20 cellular contexts compared by ENCODE assay signal in the genomic region with DNA sequence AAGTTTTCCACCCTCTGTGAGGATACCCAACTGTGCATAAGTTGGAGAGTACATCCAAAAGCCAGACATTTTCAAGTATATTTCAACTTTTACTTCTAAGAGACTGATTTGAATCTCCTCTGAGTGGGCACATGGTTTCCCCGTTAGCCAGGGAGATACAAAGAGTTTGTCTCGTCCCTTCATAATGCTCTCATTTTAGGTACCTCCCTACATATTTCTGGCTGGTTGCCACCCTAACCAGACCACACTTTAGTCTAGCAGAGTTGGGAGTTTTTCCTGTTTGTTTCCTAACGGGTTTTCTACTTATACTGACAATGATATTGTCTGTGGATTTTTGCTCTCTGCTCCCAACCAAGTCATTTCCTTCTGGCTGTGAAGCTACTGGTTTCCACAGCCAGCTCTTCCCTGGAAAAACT.
DNase-seq lines count a peak whose midpoint lies in the region; ATAC-seq and TF ChIP-seq lines count a peak whose summit lies in the region.
"Had no signal": no experiment of that assay in that cellular context is flagged by ENCODE, and none has a peak within 500 bp of the region (broad histone marks: within the 10 kb centered on the region; RNA-seq: fewer than 3 reads in every experiment).

No MANE protein-coding gene starts in this region.

- ATAC-seq in GM23338 (no peak), Right ventricle myocardium superior (ENCODE audit: poor library complexity) (no peak)
- ATAC-seq: HepG2; lower lobe of right lung; naive thymus-derived CD8-positive, alpha-beta T cell had no signal

- H3K79me2 ChIP-seq in GM23338 (replicated peaks; ENCODE audit: insufficient read depth) (no peaks in the 10 kb centered on the region), mesendoderm (ENCODE audit: control insufficient read depth, insufficient read depth, low read length) (no peaks in the 10 kb centered on the region)

- H3K36me3 ChIP-seq in GM23338 (ENCODE audit: insufficient read depth): no peaks in the 10 kb centered on the region
- no peaks in the 10 kb centered on the region for H3K36me3 ChIP-seq in mesendoderm (ENCODE audit: control insufficient read depth, insufficient read depth, low read length)
- no peaks in the 10 kb centered on the region for H3K36me3 ChIP-seq in vagina
- H3K36me3 ChIP-seq: cardiac muscle cell, esophagus muscularis mucosa, lower lobe of right lung had no signal

- H3K9ac ChIP-seq in mesendoderm (ENCODE audit: low read length): no peak overlapping the region

- H3K9me2 ChIP-seq in GM23338 (ENCODE audit: insufficient read depth): peaks cover 8% of the 10 kb centered on the region

- peak; percentile 37 for DNase-seq in activated CD4-positive, alpha-beta memory T cell treated with anti-CD3 and anti-CD28 coated beads for 36 hours
- DNase-seq in activated CD4-positive, alpha-beta memory T cell treated with anti-CD3 and anti-CD28 coated beads, Interleukin-2, amount 10 ng/mL, durations not matched to agents 7 days and 5 days: no peak
- no peak for DNase-seq in GM23338 (ENCODE audit: low spot score)
- DNase-seq in activated T-helper 2 cell treated with anti-CD3 and anti-CD28 coated beads, Interferon-gamma antibody, Interleukin-2, Interleukin-4, amounts not matched to agents 10 μg/mL and 5 μg/mL and 100 μg/mL, durations not matched to agents 14 hours and 24 hours and 36 hours (ENCODE audit: low spot score): no peak
- DNase-seq in mesendoderm: no peak
- no peak for DNase-seq in Right ventricle myocardium superior
- DNase-seq in vagina (ENCODE audit: extremely low spot score in 2 of 2): no peak
- DNase-seq in mesenteric fat pad (ENCODE audit: low spot score): no peak
- DNase-seq: DMS53; head of caudate nucleus; lower lobe of right lung; MM.1S; naive thymus-derived CD8-positive, alpha-beta T cell; NCI-H2029; NCI-H510A treated with DMSO at 0.1 percent for 48 hours; posterior cingulate gyrus; stimulated activated naive CD4-positive, alpha-beta T cell treated with Interleukin-2 at 50 U/mL for 16 hours had no signal

- H3K9me3 ChIP-seq in vagina: no peaks in the 10 kb centered on the region
- H3K9me3 ChIP-seq: esophagus muscularis mucosa, lower lobe of right lung had no signal

- H4K5ac ChIP-seq in mesendoderm (ENCODE audit: low read length): no peak overlapping the region

- no peak overlapping the region for H3K4me3 Mint-ChIP-seq in activated CD4-positive, alpha-beta memory T cell treated with anti-CD3 and anti-CD28 coated beads for 36 hours
- H3K4me3 Mint-ChIP-seq in activated CD4-positive, alpha-beta memory T cell treated with anti-CD3 and anti-CD28 coated beads, Interleukin-2, amount 10 ng/mL, durations not matched to agents 7 days and 5 days: no peak overlapping the region
- H3K4me3 Mint-ChIP-seq in GM23338: no peak overlapping the region
- H3K4me3 Mint-ChIP-seq in activated T-helper 2 cell treated with anti-CD3 and anti-CD28 coated beads, Interferon-gamma antibody, Interleukin-2, Interleukin-4, amounts not matched to agents 10 μg/mL and 5 μg/mL and 100 μg/mL, durations not matched to agents 14 hours and 24 hours and 36 hours (ENCODE audit: low read depth): no peak overlapping the region
- H3K4me3 Mint-ChIP-seq: naive thymus-derived CD8-positive, alpha-beta T cell had no signal

- no peak overlapping the region for H4K8ac ChIP-seq in mesendoderm (ENCODE audit: low read depth, low read length)

- no peak overlapping the region for H2BK120ac ChIP-seq in mesendoderm (ENCODE audit: low read depth, low read length)

- no peak overlapping the region for H2BK5ac ChIP-seq in mesendoderm (ENCODE audit: low read length)

- WGBS in mesendoderm (ENCODE audit: extremely low coverage, insufficient coverage, low lambda C conversion rate): no CpG with 5 or more reads among the region's 3 CpGs

- H3K18ac ChIP-seq in mesendoderm (ENCODE audit: low read length): peak overlapping the region; percentile 68

- peak overlapping the region; percentile 74 for H2BK15ac ChIP-seq in mesendoderm (replicated peaks; ENCODE audit: low read depth)

- H3K23ac ChIP-seq in mesendoderm (ENCODE audit: low read length): no peak overlapping the region

- CTCF ChIA-PET in activated CD4-positive, alpha-beta memory T cell treated with anti-CD3 and anti-CD28 coated beads for 36 hours (lab: Charles Lee): no interaction called here
- CTCF ChIA-PET in activated CD4-positive, alpha-beta memory T cell treated with anti-CD3 and anti-CD28 coated beads, Interleukin-2, amount 10 ng/mL, durations not matched to agents 7 days and 5 days (lab: Charles Lee): no interaction called here

- H3F3A ChIP-seq in GM23338 (replicated peaks; ENCODE audit: low read depth): no peaks in the 10 kb centered on the region

- H3K36me3 Mint-ChIP-seq in activated CD4-positive, alpha-beta memory T cell treated with anti-CD3 and anti-CD28 coated beads for 36 hours: no peaks in the 10 kb centered on the region
- H3K36me3 Mint-ChIP-seq in activated CD4-positive, alpha-beta memory T cell treated with anti-CD3 and anti-CD28 coated beads, Interleukin-2, amount 10 ng/mL, durations not matched to agents 7 days and 5 days (ENCODE audit: low read depth): no peaks in the 10 kb centered on the region
- H3K36me3 Mint-ChIP-seq in GM23338 (ENCODE audit: low read depth): no peaks in the 10 kb centered on the region
- peaks cover 3% of the 10 kb centered on the region for H3K36me3 Mint-ChIP-seq in activated T-helper 2 cell treated with anti-CD3 and anti-CD28 coated beads, Interferon-gamma antibody, Interleukin-2, Interleukin-4, amounts not matched to agents 10 μg/mL and 5 μg/mL and 100 μg/mL, durations not matched to agents 14 hours and 24 hours and 36 hours (ENCODE audit: low read depth)
- H3K36me3 Mint-ChIP-seq: naive thymus-derived CD8-positive, alpha-beta T cell had no signal

- H3K4me2 ChIP-seq in GM23338: no peak overlapping the region
- H3K4me2 ChIP-seq in mesendoderm (ENCODE audit: low read length): no peak overlapping the region

- no peak for TF ChIP-seq CTCF in GM23338 (conservative IDR thresholded peaks at IDR 0.05; ENCODE audit: low read depth in 2 of 2)
- no peak for TF ChIP-seq CTCF in vagina (IDR thresholded peaks at IDR 0.05)

- H3K9me3 Mint-ChIP-seq in activated CD4-positive, alpha-beta memory T cell treated with anti-CD3 and anti-CD28 coated beads for 36 hours: no peaks in the 10 kb centered on the region
- H3K9me3 Mint-ChIP-seq in activated CD4-positive, alpha-beta memory T cell treated with anti-CD3 and anti-CD28 coated beads, Interleukin-2, amount 10 ng/mL, durations not matched to agents 7 days and 5 days: no peaks in the 10 kb centered on the region
- no peaks in the 10 kb centered on the region for H3K9me3 Mint-ChIP-seq in GM23338
- H3K9me3 Mint-ChIP-seq in activated T-helper 2 cell treated with anti-CD3 and anti-CD28 coated beads, Interferon-gamma antibody, Interleukin-2, Interleukin-4, amounts not matched to agents 10 μg/mL and 5 μg/mL and 100 μg/mL, durations not matched to agents 14 hours and 24 hours and 36 hours: peaks cover 4% of the 10 kb centered on the region
- H3K9me3 Mint-ChIP-seq: naive thymus-derived CD8-positive, alpha-beta T cell had no signal

- H2AK5ac ChIP-seq in mesendoderm (ENCODE audit: low read length): no peak overlapping the region

- H3K4ac ChIP-seq in mesendoderm (ENCODE audit: low read depth, low read length): no peak overlapping the region

- peaks cover 15% of the 10 kb centered on the region for H3K27me3 Mint-ChIP-seq in activated CD4-positive, alpha-beta memory T cell treated with anti-CD3 and anti-CD28 coated beads for 36 hours
- peaks cover 6% of the 10 kb centered on the region for H3K27me3 Mint-ChIP-seq in activated CD4-positive, alpha-beta memory T cell treated with anti-CD3 and anti-CD28 coated beads, Interleukin-2, amount 10 ng/mL, durations not matched to agents 7 days and 5 days
- H3K27me3 Mint-ChIP-seq in GM23338 (ENCODE audit: insufficient read depth, low read depth, poor library complexity): no peaks in the 10 kb centered on the region
- H3K27me3 Mint-ChIP-seq in activated T-helper 2 cell treated with anti-CD3 and anti-CD28 coated beads, Interferon-gamma antibody, Interleukin-2, Interleukin-4, amounts not matched to agents 10 μg/mL and 5 μg/mL and 100 μg/mL, durations not matched to agents 14 hours and 24 hours and 36 hours (ENCODE audit: low read depth): peaks cover 1% of the 10 kb centered on the region

- no peak overlapping the region for H3K56ac ChIP-seq in mesendoderm (ENCODE audit: low read length)

- H3K4me3 ChIP-seq in GM23338: no peak overlapping the region
- H3K4me3 ChIP-seq in mesendoderm (ENCODE audit: low read length): no peak overlapping the region
- H3K4me3 ChIP-seq in vagina: no peak overlapping the region
- H3K4me3 ChIP-seq: cardiac muscle cell, esophagus muscularis mucosa, lower lobe of right lung had no signal

- H3K4me1 ChIP-seq in GM23338 (ENCODE audit: insufficient read depth) (no peaks in the 10 kb centered on the region), mesendoderm (ENCODE audit: control insufficient read depth, low read depth, low read length) (no peaks in the 10 kb centered on the region), vagina (peaks cover 15% of the 10 kb centered on the region)

- intact Hi-C loops in activated CD4-positive, alpha-beta memory T cell treated with anti-CD3 and anti-CD28 coated beads for 36 hours (cut with micrococcal nuclease): loop anchor here (1.0 to 5.0 kb wide), 7 partner anchors 55 to 257 kb away; no protein-coding TSS in a partner anchor
- intact Hi-C loops in activated T-helper 2 cell treated with anti-CD3 and anti-CD28 coated beads, Interferon-gamma antibody, Interleukin-2, Interleukin-4, amounts not matched to agents 10 μg/mL and 5 μg/mL and 100 μg/mL, durations not matched to agents 14 hours and 24 hours and 36 hours (cut with micrococcal nuclease): loop anchor here (1.0 to 5.0 kb wide), 11 partner anchors 22 to 390 kb away; a partner anchor contains a TSS
- intact Hi-C loops in Right ventricle myocardium superior (cut with DNase I): no loop called here
- intact Hi-C loops in vagina (cut with DNase I): no loop called here

- H3K27ac ChIP-seq in GM23338 (ENCODE audit: low read depth) (no peak overlapping the region), mesendoderm (ENCODE audit: low read depth, low read length) (no peak overlapping the region), vagina (no peak overlapping the region)
- H3K27ac ChIP-seq: cardiac muscle cell, esophagus muscularis mucosa, lower lobe of right lung had no signal

- no peaks in the 10 kb centered on the region for H3K79me1 ChIP-seq in mesendoderm (ENCODE audit: low read length)

- H3K4me1 Mint-ChIP-seq in activated CD4-positive, alpha-beta memory T cell treated with anti-CD3 and anti-CD28 coated beads for 36 hours (ENCODE audit: low read depth): peaks cover 49% of the 10 kb centered on the region
- peaks cover 23% of the 10 kb centered on the region for H3K4me1 Mint-ChIP-seq in activated CD4-positive, alpha-beta memory T cell treated with anti-CD3 and anti-CD28 coated beads, Interleukin-2, amount 10 ng/mL, durations not matched to agents 7 days and 5 days
- peaks cover 3% of the 10 kb centered on the region; the same call in 1 of the 3 replicates for H3K4me1 Mint-ChIP-seq in GM23338
- peaks cover 44% of the 10 kb centered on the region for H3K4me1 Mint-ChIP-seq in activated T-helper 2 cell treated with anti-CD3 and anti-CD28 coated beads, Interferon-gamma antibody, Interleukin-2, Interleukin-4, amounts not matched to agents 10 μg/mL and 5 μg/mL and 100 μg/mL, durations not matched to agents 14 hours and 24 hours and 36 hours (ENCODE audit: low read depth)
- H3K4me1 Mint-ChIP-seq: naive thymus-derived CD8-positive, alpha-beta T cell had no signal

- H3K27ac Mint-ChIP-seq in activated CD4-positive, alpha-beta memory T cell treated with anti-CD3 and anti-CD28 coated beads for 36 hours: peak overlapping the region; percentile 44
- H3K27ac Mint-ChIP-seq in activated CD4-positive, alpha-beta memory T cell treated with anti-CD3 and anti-CD28 coated beads, Interleukin-2, amount 10 ng/mL, durations not matched to agents 7 days and 5 days: no peak overlapping the region
- no peak overlapping the region for H3K27ac Mint-ChIP-seq in GM23338
- H3K27ac Mint-ChIP-seq in activated T-helper 2 cell treated with anti-CD3 and anti-CD28 coated beads, Interferon-gamma antibody, Interleukin-2, Interleukin-4, amounts not matched to agents 10 μg/mL and 5 μg/mL and 100 μg/mL, durations not matched to agents 14 hours and 24 hours and 36 hours: peak overlapping the region; percentile 80
- H3K27ac Mint-ChIP-seq: naive thymus-derived CD8-positive, alpha-beta T cell had no signal

- POLR2A ChIA-PET in activated CD4-positive, alpha-beta memory T cell treated with anti-CD3 and anti-CD28 coated beads for 36 hours (lab: Charles Lee): interaction anchor here (1.0 to 1.3 kb wide), 2 partner anchors 61 to 135 kb away, joined by 3 to 6 read pairs; no protein-coding TSS in a partner anchor
- POLR2A ChIA-PET in activated CD4-positive, alpha-beta memory T cell treated with anti-CD3 and anti-CD28 coated beads, Interleukin-2, amount 10 ng/mL, durations not matched to agents 7 days and 5 days (lab: Charles Lee): no interaction called here

- H3K27me3 ChIP-seq in GM23338 (ENCODE audit: insufficient read depth): no peaks in the 10 kb centered on the region
- no peaks in the 10 kb centered on the region for H3K27me3 ChIP-seq in mesendoderm (ENCODE audit: insufficient read depth, low read length, poor library complexity)
- no peaks in the 10 kb centered on the region for H3K27me3 ChIP-seq in vagina
- H3K27me3 ChIP-seq: cardiac muscle cell had no signal

- TF ChIP-seq POLR2A in vagina (IDR thresholded peaks at IDR 0.05): no peak

- peak overlapping the region; percentile 87 for H2AFZ ChIP-seq in GM23338

- H4K20me1 ChIP-seq in GM23338 (replicated peaks; ENCODE audit: insufficient read depth): no peaks in the 10 kb centered on the region

Comparison
In these comparisons a context has a peak if more than half of its experiments do, and no peak if none do; other contexts are left out.
1. H3K27ac Mint-ChIP-seq: peak in activated CD4-positive, alpha-beta memory T cell treated with anti-CD3 and anti-CD28 coated beads for 36 hours (single experiment) and activated T-helper 2 cell treated with anti-CD3 and anti-CD28 coated beads, Interferon-gamma antibody, Interleukin-2, Interleukin-4, amounts not matched to agents 10 μg/mL and 5 μg/mL and 100 μg/mL, durations not matched to agents 14 hours and 24 hours and 36 hours (single experiment); none in activated CD4-positive, alpha-beta memory T cell treated with anti-CD3 and anti-CD28 coated beads, Interleukin-2, amount 10 ng/mL, durations not matched to agents 7 days and 5 days (single experiment) and GM23338 (single experiment).
2. intact Hi-C loops: an anchor here in activated CD4-positive, alpha-beta memory T cell treated with anti-CD3 and anti-CD28 coated beads for 36 hours (1.0 to 5.0 kb wide) and activated T-helper 2 cell treated with anti-CD3 and anti-CD28 coated beads, Interferon-gamma antibody, Interleukin-2, Interleukin-4, amounts not matched to agents 10 μg/mL and 5 μg/mL and 100 μg/mL, durations not matched to agents 14 hours and 24 hours and 36 hours (1.0 to 5.0 kb wide); none called in Right ventricle myocardium superior and vagina.